21 cellular contexts compared by ENCODE assay signal in the genomic region with DNA sequence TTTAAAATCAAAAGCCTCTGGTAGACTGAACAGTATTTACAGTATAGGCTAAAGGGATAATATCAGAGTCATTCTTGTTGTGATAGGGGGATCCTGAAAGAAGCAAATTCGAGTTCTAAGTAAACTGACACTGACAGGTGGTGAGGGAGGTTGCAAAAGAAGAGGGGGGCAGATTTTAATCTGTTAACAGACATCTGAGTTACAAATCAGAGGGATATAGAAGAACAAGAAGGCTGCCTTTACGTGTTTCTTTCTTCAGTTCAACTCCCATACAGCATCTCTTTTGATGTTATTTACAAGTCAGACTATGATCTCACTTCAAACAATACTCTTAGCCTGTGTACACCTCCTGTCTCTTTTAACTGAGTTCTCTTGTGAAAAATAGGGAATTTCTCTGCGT.
"Had no signal": no experiment of that assay in that cellular context is flagged by ENCODE, and none has a peak within 500 bp of the region (broad histone marks: within the 10 kb centered on the region; RNA-seq: fewer than 3 reads in every experiment).

No MANE protein-coding gene starts in this region.

- DNase-seq: activated CD4-positive, alpha-beta memory T cell treated with anti-CD3 and anti-CD28 coated beads, Interleukin-2, amount 10 ng/mL, durations not matched to agents 7 days and 5 days; activated CD4-positive, alpha-beta T cell treated with anti-CD3 and anti-CD28 coated beads for 48 hours; activated CD4-positive, CD25-positive, alpha-beta regulatory T cell; activated CD8-positive, alpha-beta memory T cell treated with anti-CD3 and anti-CD28 coated beads, Interleukin-2, amount 10 ng/mL, durations not matched to agents 7 days and 5 days; amygdala; dermis blood vessel endothelial cell; effector memory CD4-positive, alpha-beta T cell; heart left ventricle; kidney; mammary epithelial cell; midbrain; ovary; psoas muscle; right cardiac atrium; transverse colon had no signal

- H3K27ac ChIP-seq: esophagus muscularis mucosa, gastroesophageal sphincter, heart left ventricle, ovary, psoas muscle, skin epidermis, vagina had no signal

- H3K36me3 Mint-ChIP-seq: activated naive CD8-positive, alpha-beta T cell had no signal

- H3K27me3 Mint-ChIP-seq: activated CD8-positive, alpha-beta memory T cell treated with anti-CD3 and anti-CD28 coated beads, Interleukin-2, amount 10 ng/mL, durations not matched to agents 7 days and 5 days; activated naive CD8-positive, alpha-beta T cell; stimulated activated naive CD8-positive, alpha-beta T cell treated with anti-CD3 and anti-CD28 coated beads, Interleukin-15, Interleukin-2, amounts not matched to agents 100 ng/mL and 50 ng/mL, for 24 hours had no signal

- H3K9me3 Mint-ChIP-seq: activated CD4-positive, alpha-beta memory T cell treated with anti-CD3 and anti-CD28 coated beads, Interleukin-2, amount 10 ng/mL, durations not matched to agents 7 days and 5 days; stimulated activated naive CD8-positive, alpha-beta T cell treated with anti-CD3 and anti-CD28 coated beads, Interleukin-15, Interleukin-2, amounts not matched to agents 100 ng/mL and 50 ng/mL, for 24 hours had no signal

- H3K4me3 Mint-ChIP-seq: activated CD4-positive, alpha-beta memory T cell treated with anti-CD3 and anti-CD28 coated beads, Interleukin-2, amount 10 ng/mL, durations not matched to agents 7 days and 5 days; activated CD8-positive, alpha-beta memory T cell treated with anti-CD3 and anti-CD28 coated beads, Interleukin-2, amount 10 ng/mL, durations not matched to agents 7 days and 5 days; activated naive CD8-positive, alpha-beta T cell; stimulated activated naive CD8-positive, alpha-beta T cell treated with anti-CD3 and anti-CD28 coated beads, Interleukin-15, Interleukin-2, amounts not matched to agents 100 ng/mL and 50 ng/mL, for 24 hours had no signal

- H3K27ac Mint-ChIP-seq: activated CD4-positive, alpha-beta memory T cell treated with anti-CD3 and anti-CD28 coated beads, Interleukin-2, amount 10 ng/mL, durations not matched to agents 7 days and 5 days; activated CD8-positive, alpha-beta memory T cell treated with anti-CD3 and anti-CD28 coated beads, Interleukin-2, amount 10 ng/mL, durations not matched to agents 7 days and 5 days; activated naive CD8-positive, alpha-beta T cell; stimulated activated naive CD8-positive, alpha-beta T cell treated with anti-CD3 and anti-CD28 coated beads, Interleukin-15, Interleukin-2, amounts not matched to agents 100 ng/mL and 50 ng/mL, for 24 hours had no signal

- H3K4me3 ChIP-seq: esophagus muscularis mucosa, gastroesophageal sphincter, heart left ventricle, ovary, psoas muscle, skin epidermis, transverse colon, vagina had no signal

- H3K27me3 ChIP-seq: esophagus muscularis mucosa, gastroesophageal sphincter, heart left ventricle, ovary, transverse colon, vagina had no signal

- H3K4me1 ChIP-seq: esophagus muscularis mucosa, heart left ventricle, psoas muscle, vagina had no signal

- H3K36me3 ChIP-seq: esophagus muscularis mucosa, gastroesophageal sphincter, heart left ventricle, ovary, transverse colon, vagina had no signal

- H3K9me3 ChIP-seq: esophagus muscularis mucosa, gastroesophageal sphincter, heart left ventricle, ovary, psoas muscle, transverse colon, vagina had no signal
